8 cellular contexts compared by ENCODE assay signal in genomic region chr21:42513151-42513984, GRCh38. TPM values are rescaled to one million over a fixed set of nuclear protein-coding genes. Genes with fewer than 3 reads are reported as not detected.
A peak's percentile ranks its signal among the peaks of the same experiment; 100 is the strongest.
DNase-seq lines count a peak whose midpoint lies in the region; ATAC-seq and TF ChIP-seq lines count a peak whose summit lies in the region.

Gene SLC37A1, plus strand, starts transcription at chr21:42513852. Its CDS starts 4,603 bp downstream, at chr21:42518455.

- intact Hi-C loops in testis (cut with DNase I; ENCODE audit: low total_unique reads): no loop called here

- DNase-seq in SIG-M5 treated with dmso at 0.1 percent for 504 hours (lab: John Stamatoyannopoulos, UW; ENCODE audit: unreplicated experiment) (peak; percentile 31), SIG-M5 (lab: John Stamatoyannopoulos, UW) (no peak), mesendoderm (no peak), testis (peak; percentile 39)

- H3K27ac ChIP-seq in VCaP (peak within 1 kb of the TSS; percentile 97), duodenal mucosa (ENCODE audit: low read depth, low read length) (peak within 1 kb of the TSS; percentile 68), mesendoderm (ENCODE audit: low read depth, low read length) (peak within 1 kb of the TSS; percentile 12), testis (peak within 1 kb of the TSS; percentile 55 to 73)

- no peak within 1 kb of the TSS for H2AK5ac ChIP-seq in mesendoderm (ENCODE audit: low read length)

- peak within 1 kb of the TSS; percentile 82 to 87 for H3K9ac ChIP-seq in duodenal mucosa (ENCODE audit: low read depth in 1 of 2, low read length in 2 of 2)
- peak within 1 kb of the TSS; percentile 61 for H3K9ac ChIP-seq in mesendoderm (ENCODE audit: low read length)

- H3K23ac ChIP-seq in mesendoderm (ENCODE audit: low read length): no peak within 1 kb of the TSS

- H3K18ac ChIP-seq in mesendoderm (ENCODE audit: low read length): peak within 1 kb of the TSS; percentile 69

- H4K8ac ChIP-seq in mesendoderm (ENCODE audit: low read depth, low read length): no peak within 1 kb of the TSS

- no peaks in the 10 kb centered on the region for H3K9me3 ChIP-seq in duodenal mucosa (ENCODE audit: control insufficient read depth in 1 of 2, low read length in 2 of 2)
- H3K9me3 ChIP-seq in testis: no peaks in the 10 kb centered on the region

- no peak for TF ChIP-seq POLR2A in testis (IDR thresholded peaks at IDR 0.05)

- H3K36me3 ChIP-seq in duodenal mucosa (ENCODE audit: control insufficient read depth in 1 of 2, insufficient read depth in 2 of 2, low read length in 2 of 2) (peaks cover 6 to 9% of the 10 kb centered on the region in 2 donors), mesendoderm (ENCODE audit: control insufficient read depth, insufficient read depth, low read length) (no peaks in the 10 kb centered on the region), testis (ENCODE audit: low read depth, missing control alignments) (no peaks in the 10 kb centered on the region)

- H3K79me2 ChIP-seq in mesendoderm (ENCODE audit: control insufficient read depth, insufficient read depth, low read length): no peaks in the 10 kb centered on the region

- WGBS in mesendoderm (ENCODE audit: extremely low coverage, insufficient coverage, low lambda C conversion rate): no CpG with 5 or more reads among the region's 88 CpGs
- WGBS in testis, 2 donors: 15% methylated on average over 57 of the region's 88 CpGs; no CpG with 5 or more reads in 1 of the 2 donors

- no peak within 1 kb of the TSS for H3K4ac ChIP-seq in mesendoderm (ENCODE audit: low read depth, low read length)

- no peak within 1 kb of the TSS for H2BK15ac ChIP-seq in mesendoderm (replicated peaks; ENCODE audit: low read depth)

- no peak within 1 kb of the TSS for H4K5ac ChIP-seq in mesendoderm (ENCODE audit: low read length)

- TF ChIP-seq CTCF in VCaP (conservative IDR thresholded peaks at IDR 0.05) (peak; percentile 57), testis (IDR thresholded peaks at IDR 0.05) (no peak)

- H3K27me3 ChIP-seq in duodenal mucosa (ENCODE audit: control insufficient read depth in 1 of 2, insufficient read depth in 2 of 2, low read length in 2 of 2) (no peaks in the 10 kb centered on the region), mesendoderm (ENCODE audit: insufficient read depth, low read length, poor library complexity) (no peaks in the 10 kb centered on the region), testis (no peaks in the 10 kb centered on the region)

- ATAC-seq in HG03045 (IDR thresholded peaks at IDR 0.05; ENCODE audit: unreplicated experiment): peak; percentile 48
- ATAC-seq in GM21576 (IDR thresholded peaks at IDR 0.05; ENCODE audit: unreplicated experiment): no peak

- H2BK5ac ChIP-seq in mesendoderm (ENCODE audit: low read length): no peak within 1 kb of the TSS

- H3K4me3 ChIP-seq in duodenal mucosa (ENCODE audit: low read depth in 1 of 2, low read length in 2 of 2): peak within 1 kb of the TSS; percentile 84 to 86
- peak within 1 kb of the TSS; percentile 48 for H3K4me3 ChIP-seq in mesendoderm (ENCODE audit: low read length)
- H3K4me3 ChIP-seq in testis: peak within 1 kb of the TSS; percentile 70 to 82

- H3K56ac ChIP-seq in mesendoderm (ENCODE audit: low read length): peak within 1 kb of the TSS; percentile 84

- H3K4me1 ChIP-seq in duodenal mucosa (ENCODE audit: control insufficient read depth in 1 of 2, insufficient read depth in 2 of 2, low read length in 2 of 2) (peaks cover 30 to 37% of the 10 kb centered on the region in 2 donors), mesendoderm (ENCODE audit: control insufficient read depth, low read depth, low read length) (peaks cover 8% of the 10 kb centered on the region), testis (no peaks in the 10 kb centered on the region)

- no peak within 1 kb of the TSS for H2BK120ac ChIP-seq in mesendoderm (ENCODE audit: low read depth, low read length)

- H3K79me1 ChIP-seq in mesendoderm (ENCODE audit: low read length): no peaks in the 10 kb centered on the region

- peak within 1 kb of the TSS; percentile 76 for H3K4me2 ChIP-seq in mesendoderm (ENCODE audit: low read length)

RNA-seq across cellular contexts. Expression of gene SLC37A1, which starts in this region (rescaled TPM):
- 15.0 TPM for polyA plus RNA-seq in mesendoderm (2013, experiment 1 of 2)
- 16.0 TPM for polyA plus RNA-seq in mesendoderm (2013, experiment 2 of 2)
- 10 to 100 TPM; 22.6 to 24.3 TPM for total RNA-seq in testis
- 48.3 TPM for polyA plus RNA-seq in testis (ENCODE audit: insufficient read depth, low read depth, low replicate concordance)

Comparison
In these comparisons a context has a peak if more than half of its experiments do, and no peak if none do; other contexts are left out.
1. DNase-seq: peak in SIG-M5 treated with dmso at 0.1 percent for 504 hours (single experiment) and testis (single experiment); none in SIG-M5 (single experiment) and mesendoderm (single experiment).
2. H3K27ac ChIP-seq: peak in every context shown above with its lines; median percentile 97 in VCaP; 68 in duodenal mucosa; 64 in testis; 12 in mesendoderm.
3. Peak in every context shown above with its lines, with median percentiles within 50 percentile points of each other: H3K4me3 ChIP-seq.